34 cellular contexts compared by ENCODE assay signal in genomic region chrX:153440556-153441135, GRCh38. TPM values are rescaled to one million over a fixed set of nuclear protein-coding genes. Genes with fewer than 3 reads are reported as not detected.
"Had no signal": no experiment of that assay in that cellular context is flagged by ENCODE, and none has a peak within 500 bp of the region (broad histone marks: within the 10 kb centered on the region; RNA-seq: fewer than 3 reads in every experiment).

No MANE protein-coding gene starts in this region.

- H3K27me3 ChIP-seq: upper lobe of left lung, vagina had no signal

- H3K36me3 Mint-ChIP-seq: activated CD8-positive, alpha-beta memory T cell treated with anti-CD3 and anti-CD28 coated beads, Interleukin-2, amount 10 ng/mL, durations not matched to agents 7 days and 5 days; activated naive CD4-positive, alpha-beta T cell treated with anti-CD3 and anti-CD28 coated beads, Interleukin-2, amount 50 U/mL, for 72 hours; immature natural killer cell; mesothelial cell of epicardium; naive thymus-derived CD4-positive, alpha-beta T cell; stimulated activated memory B cell treated with anti-CD40 and anti-IgM and Interleukin-4, amounts not matched to agents 10 μg/mL and 1 μg/mL and 100 μg/mL, for 72 hours had no signal

- H3K9me3 Mint-ChIP-seq: activated B cell treated with CpG ODN at 0.5 μM for 24 hours; activated naive CD4-positive, alpha-beta T cell treated with anti-CD3 and anti-CD28 coated beads, Interleukin-2, amount 50 U/mL, for 72 hours; activated T-cell treated with anti-CD3 and anti-CD28 coated beads, Interleukin-2, amount 50 U/mL, for 72 hours; immature natural killer cell; stimulated activated naive CD8-positive, alpha-beta T cell treated with anti-CD3 and anti-CD28 coated beads, Interleukin-15, amount 100 ng/mL, for 72 hours; T-helper 2 cell treated with Interferon-gamma antibody and Interleukin-4, amounts not matched to agents 5 μg/mL and 100 μg/mL, for 36 hours had no signal

- ATAC-seq: activated CD8-positive, alpha-beta memory T cell treated with anti-CD3 and anti-CD28 coated beads, Interleukin-2, amount 10 ng/mL, durations not matched to agents 7 days and 5 days; activated CD8-positive, alpha-beta T cell treated with anti-CD3 and anti-CD28 coated beads, Interleukin-2, amount 10 ng/mL, durations not matched to agents 7 days and 5 days; activated naive CD4-positive, alpha-beta T cell treated with anti-CD3 and anti-CD28 coated beads, Interleukin-2, amount 50 U/mL, for 72 hours; left colon; naive thymus-derived CD4-positive, alpha-beta T cell; pancreas; psoas muscle; stimulated activated memory B cell treated with anti-CD40 and anti-IgM and Interleukin-4, amounts not matched to agents 10 μg/mL and 1 μg/mL and 100 μg/mL, for 72 hours; stimulated activated naive CD8-positive, alpha-beta T cell treated with anti-CD3 and anti-CD28 coated beads, Interleukin-15, amount 100 ng/mL, for 72 hours had no signal

- H3K27ac Mint-ChIP-seq: activated B cell treated with CpG ODN at 0.5 μM for 24 hours; activated CD8-positive, alpha-beta memory T cell treated with anti-CD3 and anti-CD28 coated beads, Interleukin-2, amount 10 ng/mL, durations not matched to agents 7 days and 5 days; activated CD8-positive, alpha-beta T cell treated with anti-CD3 and anti-CD28 coated beads, Interleukin-2, amount 10 ng/mL, durations not matched to agents 7 days and 5 days; activated naive CD4-positive, alpha-beta T cell treated with anti-CD3 and anti-CD28 coated beads, Interleukin-2, amount 50 U/mL, for 72 hours; activated T-cell treated with anti-CD3 and anti-CD28 coated beads, Interleukin-2, amount 50 U/mL, for 72 hours; immature natural killer cell; mesothelial cell of epicardium; stimulated activated memory B cell treated with anti-CD40 and anti-IgM and Interleukin-4, amounts not matched to agents 10 μg/mL and 1 μg/mL and 100 μg/mL, for 72 hours; stimulated activated naive CD8-positive, alpha-beta T cell treated with anti-CD3 and anti-CD28 coated beads, Interleukin-15, amount 100 ng/mL, for 72 hours; T-helper 2 cell treated with Interferon-gamma antibody and Interleukin-4, amounts not matched to agents 5 μg/mL and 100 μg/mL, for 36 hours had no signal

- H3K9me3 ChIP-seq: pancreas, psoas muscle, vagina had no signal

- DNase-seq: activated B cell treated with CpG ODN at 0.5 μM for 24 hours; activated CD4-positive, alpha-beta T cell treated with anti-CD3 and anti-CD28 coated beads, Interleukin-2, amount 50 U/mL, for 1 hour; activated CD8-positive, alpha-beta memory T cell treated with anti-CD3 and anti-CD28 coated beads, Interleukin-2, amount 10 ng/mL, durations not matched to agents 7 days and 5 days; activated CD8-positive, alpha-beta T cell treated with anti-CD3 and anti-CD28 coated beads, Interleukin-2, amount 10 ng/mL, durations not matched to agents 7 days and 5 days; activated naive CD4-positive, alpha-beta T cell; activated T-cell treated with anti-CD3 and anti-CD28 coated beads, Interleukin-2, amount 50 U/mL, for 72 hours; dermis blood vessel endothelial cell; effector CD4-positive, alpha-beta T cell; erythroblast; hypothalamus; immature natural killer cell; kidney; left colon; naive thymus-derived CD4-positive, alpha-beta T cell; nucleus accumbens; pancreas; psoas muscle; stimulated activated CD4-positive, alpha-beta T cell treated with anti-CD3 and anti-CD28 coated beads, Interleukin-1b, Interleukin-23, amount 100 ng/mL, for 48 hours; stimulated activated CD4-positive, alpha-beta T cell treated with anti-CD3 and anti-CD28 coated beads, Interleukin-4, amount 100 ng/mL, for 4 hours; stimulated activated CD8-positive, alpha-beta memory T cell treated with anti-CD3 and anti-CD28 coated beads, Interleukin-4, amount 100 ng/mL, for 48 hours; stimulated activated naive CD8-positive, alpha-beta T cell treated with anti-CD3 and anti-CD28 coated beads, Interleukin-15, amount 100 ng/mL, for 72 hours; substantia nigra; upper lobe of left lung had no signal

- H3K4me3 ChIP-seq: pancreas, psoas muscle, smooth muscle cell, upper lobe of left lung, vagina had no signal

- FAIRE-seq: colon, pancreas had no signal

- H3K27ac ChIP-seq: pancreas, psoas muscle, upper lobe of left lung, vagina had no signal

- H3K4me1 ChIP-seq: pancreas, psoas muscle, upper lobe of left lung, vagina had no signal

- H3K27me3 Mint-ChIP-seq: stimulated activated naive CD8-positive, alpha-beta T cell treated with anti-CD3 and anti-CD28 coated beads, Interleukin-15, amount 100 ng/mL, for 72 hours had no signal

- H3K4me1 Mint-ChIP-seq: activated B cell treated with CpG ODN at 0.5 μM for 24 hours; activated CD8-positive, alpha-beta memory T cell treated with anti-CD3 and anti-CD28 coated beads, Interleukin-2, amount 10 ng/mL, durations not matched to agents 7 days and 5 days; immature natural killer cell; naive thymus-derived CD4-positive, alpha-beta T cell; stimulated activated memory B cell treated with anti-CD40 and anti-IgM and Interleukin-4, amounts not matched to agents 10 μg/mL and 1 μg/mL and 100 μg/mL, for 72 hours; stimulated activated naive CD8-positive, alpha-beta T cell treated with anti-CD3 and anti-CD28 coated beads, Interleukin-15, amount 100 ng/mL, for 72 hours had no signal

- H3K36me3 ChIP-seq: pancreas, upper lobe of left lung, vagina had no signal

- H3K4me3 Mint-ChIP-seq: activated B cell treated with CpG ODN at 0.5 μM for 24 hours; activated CD8-positive, alpha-beta memory T cell treated with anti-CD3 and anti-CD28 coated beads, Interleukin-2, amount 10 ng/mL, durations not matched to agents 7 days and 5 days; activated CD8-positive, alpha-beta T cell treated with anti-CD3 and anti-CD28 coated beads, Interleukin-2, amount 10 ng/mL, durations not matched to agents 7 days and 5 days; activated T-cell treated with anti-CD3 and anti-CD28 coated beads, Interleukin-2, amount 50 U/mL, for 72 hours; immature natural killer cell; mesothelial cell of epicardium; naive thymus-derived CD4-positive, alpha-beta T cell; stimulated activated memory B cell treated with anti-CD40 and anti-IgM and Interleukin-4, amounts not matched to agents 10 μg/mL and 1 μg/mL and 100 μg/mL, for 72 hours; stimulated activated naive CD8-positive, alpha-beta T cell treated with anti-CD3 and anti-CD28 coated beads, Interleukin-15, amount 100 ng/mL, for 72 hours; T-helper 2 cell treated with Interferon-gamma antibody and Interleukin-4, amounts not matched to agents 5 μg/mL and 100 μg/mL, for 36 hours had no signal

- H3K4me2 ChIP-seq: smooth muscle cell had no signal

RNA-seq across cellular contexts. Expression of gene TREX2, which starts 5.2 kb away (rescaled TPM):
- polyA plus RNA-seq: fibroblast of lung, neural cell had no signal

RNA-seq across cellular contexts. Expression of gene ZFP92, which starts 29.4 kb away (rescaled TPM):
- polyA plus RNA-seq: neural cell had no signal

RNA-seq across cellular contexts. Expression of gene PNMA6E, which starts 39.5 kb away (rescaled TPM):
- total RNA-seq: activated B cell treated with CpG ODN at 0.5 μM for 24 hours; activated CD8-positive, alpha-beta memory T cell treated with anti-CD3 and anti-CD28 coated beads, Interleukin-2, amount 10 ng/mL, durations not matched to agents 7 days and 5 days; activated CD8-positive, alpha-beta T cell treated with anti-CD3 and anti-CD28 coated beads, Interleukin-2, amount 10 ng/mL, durations not matched to agents 7 days and 5 days; activated naive CD4-positive, alpha-beta T cell treated with anti-CD3 and anti-CD28 coated beads, Interleukin-2, amount 50 U/mL, for 72 hours; activated T-cell treated with anti-CD3 and anti-CD28 coated beads, Interleukin-2, amount 50 U/mL, for 72 hours; dermis blood vessel endothelial cell; fibroblast of lung; fibroblast of villous mesenchyme; kidney; left colon; liver; mesothelial cell of epicardium; naive thymus-derived CD4-positive, alpha-beta T cell; pancreas; psoas muscle; smooth muscle cell; vagina had no signal
- polyA plus RNA-seq: fibroblast of lung; immature natural killer cell; liver; naive thymus-derived CD4-positive, alpha-beta T cell; neural cell; pancreas; psoas muscle; smooth muscle cell had no signal

RNA-seq across cellular contexts. Expression of gene BGN, which starts 54.1 kb away (rescaled TPM):
- total RNA-seq: activated B cell treated with CpG ODN at 0.5 μM for 24 hours; activated CD8-positive, alpha-beta memory T cell treated with anti-CD3 and anti-CD28 coated beads, Interleukin-2, amount 10 ng/mL, durations not matched to agents 7 days and 5 days; activated CD8-positive, alpha-beta T cell treated with anti-CD3 and anti-CD28 coated beads, Interleukin-2, amount 10 ng/mL, durations not matched to agents 7 days and 5 days; activated naive CD4-positive, alpha-beta T cell treated with anti-CD3 and anti-CD28 coated beads, Interleukin-2, amount 50 U/mL, for 72 hours; activated T-cell treated with anti-CD3 and anti-CD28 coated beads, Interleukin-2, amount 50 U/mL, for 72 hours; naive thymus-derived CD4-positive, alpha-beta T cell had no signal
- polyA plus RNA-seq: immature natural killer cell; naive thymus-derived CD4-positive, alpha-beta T cell; neural cell had no signal
